ENCODE assay signal across 8 cellular contexts in genomic region chrX:16445166-16445752, GRCh38.
DNase-seq lines count a peak whose midpoint lies in the region; ATAC-seq and TF ChIP-seq lines count a peak whose summit lies in the region.

No MANE protein-coding gene starts in this region.

- intact Hi-C loops in Right ventricle myocardium inferior (cut with DNase I): no loop called here

- no peak overlapping the region for H3K4me3 ChIP-seq in cardiac muscle cell

- no peak overlapping the region for H3K27ac ChIP-seq in cardiac muscle cell

- no peaks in the 10 kb centered on the region for H3K9me3 ChIP-seq in cardiac muscle cell (ENCODE audit: low read depth)

- peak; percentile 31 to 63 for DNase-seq in cardiac muscle cell (ENCODE audit: low read depth in 1 of 2, low spot score in 1 of 2)
- no peak for DNase-seq in Right ventricle myocardium inferior (ENCODE audit: missing footprints)
- DNase-seq in OCI-M1 (lab: John Stamatoyannopoulos, UW): peak; percentile 50
- peak; percentile 71 for DNase-seq in activated effector memory CD4-positive, alpha-beta T cell treated with anti-CD3 and anti-CD28 coated beads, Interleukin-2, amount 50 U/mL, for 16 hours
- peak; percentile 11 for DNase-seq in inferior parietal cortex (ENCODE audit: extremely low spot score)
- DNase-seq in stimulated activated CD8-positive, alpha-beta memory T cell treated with anti-CD3 and anti-CD28 coated beads, Interleukin-12 subunit alpha, Interleukin-12 subunit beta, amount 100 ng/mL, for 4 hours (ENCODE audit: low read depth): peak; percentile 6
- no peak for DNase-seq in kidney glomerular epithelial cell (lab: John Stamatoyannopoulos, UW)

- H3K36me3 ChIP-seq in cardiac muscle cell: no peaks in the 10 kb centered on the region

- TF ChIP-seq CTCF in cardiac muscle cell (IDR thresholded peaks at IDR 0.05; ENCODE audit: low read depth, low read length): peak; percentile 66

- H3K27me3 ChIP-seq in cardiac muscle cell: no peaks in the 10 kb centered on the region

- ATAC-seq in Right ventricle myocardium inferior (no peak), HG02870 (IDR thresholded peaks at IDR 0.05; ENCODE audit: unreplicated experiment) (peak; percentile 65)

- H3K4me1 ChIP-seq in cardiac muscle cell (ENCODE audit: low read depth): no peaks in the 10 kb centered on the region

Comparison
In these comparisons a context has a peak if more than half of its experiments do, and no peak if none do; other contexts are left out.
1. DNase-seq: peak in cardiac muscle cell (2 of 2), OCI-M1 (single experiment), activated effector memory CD4-positive, alpha-beta T cell treated with anti-CD3 and anti-CD28 coated beads, Interleukin-2, amount 50 U/mL, for 16 hours (single experiment), inferior parietal cortex (single experiment) and stimulated activated CD8-positive, alpha-beta memory T cell treated with anti-CD3 and anti-CD28 coated beads, Interleukin-12 subunit alpha, Interleukin-12 subunit beta, amount 100 ng/mL, for 4 hours (single experiment); none in Right ventricle myocardium inferior (single experiment) and kidney glomerular epithelial cell (single experiment).